12 cellular contexts compared by ENCODE assay signal in genomic region chr2:12867888-12868287, GRCh38.
DNase-seq lines count a peak whose midpoint lies in the region; ATAC-seq and TF ChIP-seq lines count a peak whose summit lies in the region.
"Had no signal": no experiment of that assay in that cellular context is flagged by ENCODE, and none has a peak within 500 bp of the region (broad histone marks: within the 10 kb centered on the region; RNA-seq: fewer than 3 reads in every experiment).

No MANE protein-coding gene starts in this region.

- H3K27ac ChIP-seq in VCaP (peak overlapping the region; percentile 51), osteoblast (ENCODE audit: low read depth, low read length) (no peak overlapping the region), testis (no peak overlapping the region)
- H3K27ac ChIP-seq: BLaER1 treated with 17β-estradiol and CSF1 and Interleukin-3, amounts not matched to agents 10 nM and 100 nM had no signal

- H3K4me1 ChIP-seq in osteoblast (ENCODE audit: insufficient read depth, low read length) = no peaks in the 10 kb centered on the region
- no peaks in the 10 kb centered on the region for H3K4me1 ChIP-seq in testis
- H3K4me1 ChIP-seq: BLaER1 treated with 17β-estradiol and CSF1 and Interleukin-3, amounts not matched to agents 10 nM and 100 nM; HAP-1 had no signal

- 47 to 56% methylated on average over 1 of the region's 1 CpG for WGBS in testis, 2 donors

- H3K9me3 ChIP-seq in osteoblast (ENCODE audit: low read depth, low read length) (peaks cover 5% of the 10 kb centered on the region), testis (no peaks in the 10 kb centered on the region)
- H3K9me3 ChIP-seq: HAP-1 had no signal

- H3K36me3 ChIP-seq in osteoblast (ENCODE audit: insufficient read depth, low read length) (no peaks in the 10 kb centered on the region), testis (ENCODE audit: low read depth, missing control alignments) (no peaks in the 10 kb centered on the region)
- H3K36me3 ChIP-seq: HAP-1 had no signal

- ATAC-seq in HG03175 (IDR thresholded peaks at IDR 0.05; ENCODE audit: unreplicated experiment) = no peak

- H3K4me3 ChIP-seq in fibroblast of villous mesenchyme (ENCODE audit: low read depth, low read length) (no peak overlapping the region), osteoblast (ENCODE audit: insufficient read depth, low read length) (no peak overlapping the region), testis (no peak overlapping the region)
- H3K4me3 ChIP-seq: BLaER1 treated with 17β-estradiol and CSF1 and Interleukin-3, amounts not matched to agents 10 nM and 100 nM; HAP-1 had no signal

- H3K79me2 ChIP-seq in osteoblast (ENCODE audit: insufficient read depth, low read length) = no peaks in the 10 kb centered on the region

- DNase-seq in EH (ENCODE audit: low read depth) (peak; percentile 70), fibroblast of villous mesenchyme (ENCODE audit: low read depth) (peak; percentile 76), osteoblast (ENCODE audit: insufficient read length, low spot score, missing footprints) (no peak), testis (no peak), hepatic stellate cell (ENCODE audit: low spot score) (no peak)
- DNase-seq: 8988T; CD4-positive, CD25-positive, alpha-beta regulatory T cell; DMS53 had no signal

- intact Hi-C loops in testis (cut with DNase I; ENCODE audit: low total_unique reads) = no loop called here

- TF ChIP-seq CTCF in VCaP (conservative IDR thresholded peaks at IDR 0.05) (no peak), fibroblast of villous mesenchyme (IDR thresholded peaks at IDR 0.05; ENCODE audit: insufficient read depth, low read depth, low read length) (no peak), osteoblast (IDR thresholded peaks at IDR 0.05; ENCODE audit: extremely low read depth, low read depth, low read length) (no peak), testis (IDR thresholded peaks at IDR 0.05) (no peak)

- H2AFZ ChIP-seq in osteoblast (ENCODE audit: low read length) = peak overlapping the region; percentile 38

- no peak overlapping the region for H3K4me2 ChIP-seq in osteoblast (ENCODE audit: insufficient read depth, low read length)
- H3K4me2 ChIP-seq: BLaER1 treated with 17β-estradiol and CSF1 and Interleukin-3, amounts not matched to agents 10 nM and 100 nM had no signal

- no peaks in the 10 kb centered on the region for H4K20me1 ChIP-seq in osteoblast (ENCODE audit: insufficient read depth, low read length)
- H4K20me1 ChIP-seq: BLaER1 treated with 17β-estradiol and CSF1 and Interleukin-3, amounts not matched to agents 10 nM and 100 nM had no signal

- no peaks in the 10 kb centered on the region for H3K27me3 ChIP-seq in osteoblast (ENCODE audit: insufficient read depth, low read length)
- H3K27me3 ChIP-seq in testis = no peaks in the 10 kb centered on the region
- H3K27me3 ChIP-seq: BLaER1 treated with 17β-estradiol and CSF1 and Interleukin-3, amounts not matched to agents 10 nM and 100 nM had no signal

- no peak for TF ChIP-seq POLR2A in testis (IDR thresholded peaks at IDR 0.05)

Comparison
In these comparisons a context has a peak if more than half of its experiments do, and no peak if none do; other contexts are left out.
1. DNase-seq: peak in EH (single experiment) and fibroblast of villous mesenchyme (single experiment); none in osteoblast (single experiment), testis (single experiment) and hepatic stellate cell (single experiment).